1 cellular context compared by ENCODE assay signal in the genomic region with DNA sequence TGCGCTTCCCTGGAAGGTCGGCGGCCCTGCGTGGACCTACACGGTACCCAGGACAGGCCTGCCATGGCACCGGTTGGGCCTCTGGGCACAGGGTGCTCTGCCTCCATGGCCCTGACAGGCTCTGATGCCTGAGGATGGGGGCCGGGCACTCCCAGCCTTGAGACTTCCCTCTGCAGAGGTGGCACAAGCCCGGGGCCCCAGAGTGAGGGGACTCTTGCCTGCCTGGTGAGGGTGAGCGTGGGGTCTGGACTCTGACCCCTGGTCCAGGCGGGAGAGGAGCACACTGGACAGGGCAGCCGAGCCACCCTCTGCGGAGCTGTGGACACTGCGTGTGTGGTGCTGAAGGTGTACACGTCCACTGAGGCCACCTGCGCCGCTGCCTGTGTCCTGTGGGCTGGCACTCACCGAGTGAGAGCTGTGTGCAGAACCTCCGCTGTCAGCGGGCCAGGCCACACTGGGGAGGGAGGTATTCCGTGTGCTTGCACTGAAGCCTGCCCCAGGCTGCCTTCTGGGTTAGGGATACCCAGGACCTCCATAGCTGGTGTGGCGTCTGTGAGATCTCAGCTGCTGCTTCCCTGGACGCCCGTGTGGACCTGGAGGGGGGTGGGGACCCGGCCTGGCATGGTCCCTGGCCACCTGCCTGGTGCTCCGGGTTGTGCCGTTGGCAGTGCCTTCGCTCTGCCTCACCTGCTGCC.
TF ChIP-seq lines count a peak whose summit lies in the region.

No MANE protein-coding gene starts in this region.

TF ChIP-seq in GM23338, 12 proteins besides CTCF, POLR2A, EP300 and RAD21:
- TF ChIP-seq JUNB (IDR thresholded peaks at IDR 0.05; ENCODE audit: unreplicated experiment) (no peak), STAT1 (IDR thresholded peaks at IDR 0.05; ENCODE audit: unreplicated experiment) (no peak), NANOG (IDR thresholded peaks at IDR 0.05; ENCODE audit: borderline replicate concordance) (no peak), EZH2phosphoT487 (IDR thresholded peaks at IDR 0.05; ENCODE audit: unreplicated experiment) (no peak), EZH2 (IDR thresholded peaks at IDR 0.05; ENCODE audit: low read depth, unreplicated experiment) (no peak), CREB1 (CRISPR knock-in tag; IDR thresholded peaks at IDR 0.05; ENCODE audit: low read depth) (no peak), ZNF331 (CRISPR knock-in tag; IDR thresholded peaks at IDR 0.05; ENCODE audit: low read depth) (no peak), POLR2AphosphoS5 (IDR thresholded peaks at IDR 0.05; ENCODE audit: low read depth) (no peak), ZNF114 (CRISPR knock-in tag; IDR thresholded peaks at IDR 0.05) (no peak)
- TF ChIP-seq, protein P1, sequence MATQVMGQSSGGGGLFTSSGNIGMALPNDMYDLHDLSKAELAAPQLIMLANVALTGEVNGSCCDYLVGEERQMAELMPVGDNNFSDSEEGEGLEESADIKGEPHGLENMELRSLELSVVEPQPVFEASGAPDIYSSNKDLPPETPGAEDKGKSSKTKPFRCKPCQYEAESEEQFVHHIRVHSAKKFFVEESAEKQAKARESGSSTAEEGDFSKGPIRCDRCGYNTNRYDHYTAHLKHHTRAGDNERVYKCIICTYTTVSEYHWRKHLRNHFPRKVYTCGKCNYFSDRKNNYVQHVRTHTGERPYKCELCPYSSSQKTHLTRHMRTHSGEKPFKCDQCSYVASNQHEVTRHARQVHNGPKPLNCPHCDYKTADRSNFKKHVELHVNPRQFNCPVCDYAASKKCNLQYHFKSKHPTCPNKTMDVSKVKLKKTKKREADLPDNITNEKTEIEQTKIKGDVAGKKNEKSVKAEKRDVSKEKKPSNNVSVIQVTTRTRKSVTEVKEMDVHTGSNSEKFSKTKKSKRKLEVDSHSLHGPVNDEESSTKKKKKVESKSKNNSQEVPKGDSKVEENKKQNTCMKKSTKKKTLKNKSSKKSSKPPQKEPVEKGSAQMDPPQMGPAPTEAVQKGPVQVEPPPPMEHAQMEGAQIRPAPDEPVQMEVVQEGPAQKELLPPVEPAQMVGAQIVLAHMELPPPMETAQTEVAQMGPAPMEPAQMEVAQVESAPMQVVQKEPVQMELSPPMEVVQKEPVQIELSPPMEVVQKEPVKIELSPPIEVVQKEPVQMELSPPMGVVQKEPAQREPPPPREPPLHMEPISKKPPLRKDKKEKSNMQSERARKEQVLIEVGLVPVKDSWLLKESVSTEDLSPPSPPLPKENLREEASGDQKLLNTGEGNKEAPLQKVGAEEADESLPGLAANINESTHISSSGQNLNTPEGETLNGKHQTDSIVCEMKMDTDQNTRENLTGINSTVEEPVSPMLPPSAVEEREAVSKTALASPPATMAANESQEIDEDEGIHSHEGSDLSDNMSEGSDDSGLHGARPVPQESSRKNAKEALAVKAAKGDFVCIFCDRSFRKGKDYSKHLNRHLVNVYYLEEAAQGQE (IDR thresholded peaks at IDR 0.05; ENCODE audit: unreplicated experiment) = no peak
- TF ChIP-seq, protein P2, sequence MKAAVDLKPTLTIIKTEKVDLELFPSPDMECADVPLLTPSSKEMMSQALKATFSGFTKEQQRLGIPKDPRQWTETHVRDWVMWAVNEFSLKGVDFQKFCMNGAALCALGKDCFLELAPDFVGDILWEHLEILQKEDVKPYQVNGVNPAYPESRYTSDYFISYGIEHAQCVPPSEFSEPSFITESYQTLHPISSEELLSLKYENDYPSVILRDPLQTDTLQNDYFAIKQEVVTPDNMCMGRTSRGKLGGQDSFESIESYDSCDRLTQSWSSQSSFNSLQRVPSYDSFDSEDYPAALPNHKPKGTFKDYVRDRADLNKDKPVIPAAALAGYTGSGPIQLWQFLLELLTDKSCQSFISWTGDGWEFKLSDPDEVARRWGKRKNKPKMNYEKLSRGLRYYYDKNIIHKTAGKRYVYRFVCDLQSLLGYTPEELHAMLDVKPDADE (IDR thresholded peaks at IDR 0.05) = no peak
- TF ChIP-seq, protein P3, sequence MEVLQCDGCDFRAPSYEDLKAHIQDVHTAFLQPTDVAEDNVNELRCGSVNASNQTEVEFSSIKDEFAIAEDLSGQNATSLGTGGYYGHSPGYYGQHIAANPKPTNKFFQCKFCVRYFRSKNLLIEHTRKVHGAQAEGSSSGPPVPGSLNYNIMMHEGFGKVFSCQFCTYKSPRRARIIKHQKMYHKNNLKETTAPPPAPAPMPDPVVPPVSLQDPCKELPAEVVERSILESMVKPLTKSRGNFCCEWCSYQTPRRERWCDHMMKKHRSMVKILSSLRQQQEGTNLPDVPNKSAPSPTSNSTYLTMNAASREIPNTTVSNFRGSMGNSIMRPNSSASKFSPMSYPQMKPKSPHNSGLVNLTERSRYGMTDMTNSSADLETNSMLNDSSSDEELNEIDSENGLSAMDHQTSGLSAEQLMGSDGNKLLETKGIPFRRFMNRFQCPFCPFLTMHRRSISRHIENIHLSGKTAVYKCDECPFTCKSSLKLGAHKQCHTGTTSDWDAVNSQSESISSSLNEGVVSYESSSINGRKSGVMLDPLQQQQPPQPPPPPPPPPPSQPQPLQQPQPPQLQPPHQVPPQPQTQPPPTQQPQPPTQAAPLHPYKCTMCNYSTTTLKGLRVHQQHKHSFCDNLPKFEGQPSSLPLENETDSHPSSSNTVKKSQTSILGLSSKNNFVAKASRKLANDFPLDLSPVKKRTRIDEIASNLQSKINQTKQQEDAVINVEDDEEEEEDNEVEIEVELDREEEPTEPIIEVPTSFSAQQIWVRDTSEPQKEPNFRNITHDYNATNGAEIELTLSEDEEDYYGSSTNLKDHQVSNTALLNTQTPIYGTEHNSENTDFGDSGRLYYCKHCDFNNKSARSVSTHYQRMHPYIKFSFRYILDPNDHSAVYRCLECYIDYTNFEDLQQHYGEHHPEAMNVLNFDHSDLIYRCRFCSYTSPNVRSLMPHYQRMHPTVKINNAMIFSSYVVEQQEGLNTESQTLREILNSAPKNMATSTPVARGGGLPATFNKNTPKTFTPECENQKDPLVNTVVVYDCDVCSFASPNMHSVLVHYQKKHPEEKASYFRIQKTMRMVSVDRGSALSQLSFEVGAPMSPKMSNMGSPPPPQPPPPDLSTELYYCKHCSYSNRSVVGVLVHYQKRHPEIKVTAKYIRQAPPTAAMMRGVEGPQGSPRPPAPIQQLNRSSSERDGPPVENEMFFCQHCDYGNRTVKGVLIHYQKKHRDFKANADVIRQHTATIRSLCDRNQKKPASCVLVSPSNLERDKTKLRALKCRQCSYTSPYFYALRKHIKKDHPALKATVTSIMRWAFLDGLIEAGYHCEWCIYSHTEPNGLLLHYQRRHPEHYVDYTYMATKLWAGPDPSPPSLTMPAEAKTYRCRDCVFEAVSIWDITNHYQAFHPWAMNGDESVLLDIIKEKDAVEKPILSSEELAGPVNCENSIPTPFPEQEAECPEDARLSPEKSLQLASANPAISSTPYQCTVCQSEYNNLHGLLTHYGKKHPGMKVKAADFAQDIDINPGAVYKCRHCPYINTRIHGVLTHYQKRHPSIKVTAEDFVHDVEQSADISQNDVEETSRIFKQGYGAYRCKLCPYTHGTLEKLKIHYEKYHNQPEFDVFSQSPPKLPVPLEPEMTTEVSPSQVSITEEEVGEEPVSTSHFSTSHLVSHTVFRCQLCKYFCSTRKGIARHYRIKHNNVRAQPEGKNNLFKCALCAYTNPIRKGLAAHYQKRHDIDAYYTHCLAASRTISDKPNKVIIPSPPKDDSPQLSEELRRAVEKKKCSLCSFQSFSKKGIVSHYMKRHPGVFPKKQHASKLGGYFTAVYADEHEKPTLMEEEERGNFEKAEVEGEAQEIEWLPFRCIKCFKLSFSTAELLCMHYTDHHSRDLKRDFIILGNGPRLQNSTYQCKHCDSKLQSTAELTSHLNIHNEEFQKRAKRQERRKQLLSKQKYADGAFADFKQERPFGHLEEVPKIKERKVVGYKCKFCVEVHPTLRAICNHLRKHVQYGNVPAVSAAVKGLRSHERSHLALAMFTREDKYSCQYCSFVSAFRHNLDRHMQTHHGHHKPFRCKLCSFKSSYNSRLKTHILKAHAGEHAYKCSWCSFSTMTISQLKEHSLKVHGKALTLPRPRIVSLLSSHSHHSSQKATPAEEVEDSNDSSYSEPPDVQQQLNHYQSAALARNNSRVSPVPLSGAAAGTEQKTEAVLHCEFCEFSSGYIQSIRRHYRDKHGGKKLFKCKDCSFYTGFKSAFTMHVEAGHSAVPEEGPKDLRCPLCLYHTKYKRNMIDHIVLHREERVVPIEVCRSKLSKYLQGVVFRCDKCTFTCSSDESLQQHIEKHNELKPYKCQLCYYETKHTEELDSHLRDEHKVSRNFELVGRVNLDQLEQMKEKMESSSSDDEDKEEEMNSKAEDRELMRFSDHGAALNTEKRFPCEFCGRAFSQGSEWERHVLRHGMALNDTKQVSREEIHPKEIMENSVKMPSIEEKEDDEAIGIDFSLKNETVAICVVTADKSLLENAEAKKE (CRISPR knock-in tag; IDR thresholded peaks at IDR 0.05) = no peak
